ENCODE assay signal across 17 cellular contexts in the genomic region with DNA sequence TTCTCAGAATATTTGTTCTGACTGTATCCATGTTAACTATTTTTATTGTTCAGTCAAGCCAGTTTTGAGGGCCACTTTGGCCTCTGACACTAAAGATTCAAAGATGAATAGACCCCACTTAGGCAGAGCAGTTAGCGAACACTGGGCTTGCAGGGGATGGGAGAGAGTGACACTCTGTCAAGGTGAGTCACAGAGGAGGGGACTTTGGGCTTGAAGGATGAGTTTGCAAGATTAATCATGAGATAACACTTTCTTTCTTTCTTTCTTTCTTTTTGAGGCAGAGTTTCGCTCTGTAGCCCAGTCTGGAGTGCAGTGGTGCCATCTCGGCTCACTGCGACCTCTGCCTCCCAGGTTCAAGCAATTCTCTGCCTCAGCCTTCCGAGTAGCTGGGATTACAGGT.
"Had no signal": no experiment of that assay in that cellular context is flagged by ENCODE, and none has a peak within 500 bp of the region (broad histone marks: within the 10 kb centered on the region; RNA-seq: fewer than 3 reads in every experiment).

No MANE protein-coding gene starts in this region.

- H3K27me3 Mint-ChIP-seq: type B pancreatic cell had no signal

- H3K9me3 Mint-ChIP-seq: endodermal cell, nephron, type B pancreatic cell had no signal

- H3K27ac Mint-ChIP-seq: activated CD8-positive, alpha-beta T cell treated with anti-CD3 and anti-CD28 coated beads, Interleukin-2, amount 10 ng/mL, durations not matched to agents 7 days and 5 days; endodermal cell; nephron; type B pancreatic cell had no signal

- H3K4me3 Mint-ChIP-seq: activated CD8-positive, alpha-beta T cell treated with anti-CD3 and anti-CD28 coated beads, Interleukin-2, amount 10 ng/mL, durations not matched to agents 7 days and 5 days; endodermal cell; nephron; type B pancreatic cell had no signal

- H3K4me1 ChIP-seq: colonic mucosa, lower lobe of right lung had no signal

- H3K27me3 ChIP-seq: colonic mucosa had no signal

- H3K27ac ChIP-seq: colonic mucosa, lower lobe of right lung, WERI-Rb-1 had no signal

- H3K9me3 ChIP-seq: colonic mucosa, lower lobe of right lung had no signal

- DNase-seq: activated CD4-positive, alpha-beta T cell treated with anti-CD3 and anti-CD28 coated beads for 4 hours; activated CD8-positive, alpha-beta memory T cell treated with anti-CD3 and anti-CD28 coated beads, Interleukin-2, amount 50 U/mL, for 48 hours; activated CD8-positive, alpha-beta T cell treated with anti-CD3 and anti-CD28 coated beads, Interleukin-2, amount 10 ng/mL, durations not matched to agents 7 days and 5 days; activated naive CD4-positive, alpha-beta T cell; colonic mucosa; endodermal cell; hypothalamus; lower lobe of right lung; nucleus accumbens; retina; stimulated activated naive CD8-positive, alpha-beta T cell treated with anti-CD3 and anti-CD28 coated beads, Interleukin-15, Interleukin-2, amounts not matched to agents 100 U/mL and 50 U/mL, for 24 hours; substantia nigra; WERI-Rb-1 had no signal

- H3K4me3 ChIP-seq: colonic mucosa, lower lobe of right lung had no signal

- FAIRE-seq: frontal cortex, keratinocyte had no signal

- ATAC-seq: activated CD8-positive, alpha-beta T cell treated with anti-CD3 and anti-CD28 coated beads, Interleukin-2, amount 10 ng/mL, durations not matched to agents 7 days and 5 days; lower lobe of right lung; stimulated activated naive CD8-positive, alpha-beta T cell treated with anti-CD3 and anti-CD28 coated beads, Interleukin-15, Interleukin-2, amounts not matched to agents 100 U/mL and 50 U/mL, for 24 hours had no signal
